ENCODE assay signal across 1 cellular context in genomic region chr3:191348098-191348497, GRCh38.
TF ChIP-seq lines count a peak whose summit lies in the region.

No MANE protein-coding gene starts in this region.

TF ChIP-seq in GM23338, 12 proteins besides CTCF, POLR2A, EP300 and RAD21:
- TF ChIP-seq JUNB (IDR thresholded peaks at IDR 0.05; ENCODE audit: unreplicated experiment): no peak
- TF ChIP-seq NANOG (IDR thresholded peaks at IDR 0.05; ENCODE audit: borderline replicate concordance): no peak
- TF ChIP-seq ZNF331 (CRISPR knock-in tag; IDR thresholded peaks at IDR 0.05; ENCODE audit: low read depth): no peak
- no peak for TF ChIP-seq POLR2AphosphoS5 (IDR thresholded peaks at IDR 0.05; ENCODE audit: low read depth)
- TF ChIP-seq, protein P1, sequence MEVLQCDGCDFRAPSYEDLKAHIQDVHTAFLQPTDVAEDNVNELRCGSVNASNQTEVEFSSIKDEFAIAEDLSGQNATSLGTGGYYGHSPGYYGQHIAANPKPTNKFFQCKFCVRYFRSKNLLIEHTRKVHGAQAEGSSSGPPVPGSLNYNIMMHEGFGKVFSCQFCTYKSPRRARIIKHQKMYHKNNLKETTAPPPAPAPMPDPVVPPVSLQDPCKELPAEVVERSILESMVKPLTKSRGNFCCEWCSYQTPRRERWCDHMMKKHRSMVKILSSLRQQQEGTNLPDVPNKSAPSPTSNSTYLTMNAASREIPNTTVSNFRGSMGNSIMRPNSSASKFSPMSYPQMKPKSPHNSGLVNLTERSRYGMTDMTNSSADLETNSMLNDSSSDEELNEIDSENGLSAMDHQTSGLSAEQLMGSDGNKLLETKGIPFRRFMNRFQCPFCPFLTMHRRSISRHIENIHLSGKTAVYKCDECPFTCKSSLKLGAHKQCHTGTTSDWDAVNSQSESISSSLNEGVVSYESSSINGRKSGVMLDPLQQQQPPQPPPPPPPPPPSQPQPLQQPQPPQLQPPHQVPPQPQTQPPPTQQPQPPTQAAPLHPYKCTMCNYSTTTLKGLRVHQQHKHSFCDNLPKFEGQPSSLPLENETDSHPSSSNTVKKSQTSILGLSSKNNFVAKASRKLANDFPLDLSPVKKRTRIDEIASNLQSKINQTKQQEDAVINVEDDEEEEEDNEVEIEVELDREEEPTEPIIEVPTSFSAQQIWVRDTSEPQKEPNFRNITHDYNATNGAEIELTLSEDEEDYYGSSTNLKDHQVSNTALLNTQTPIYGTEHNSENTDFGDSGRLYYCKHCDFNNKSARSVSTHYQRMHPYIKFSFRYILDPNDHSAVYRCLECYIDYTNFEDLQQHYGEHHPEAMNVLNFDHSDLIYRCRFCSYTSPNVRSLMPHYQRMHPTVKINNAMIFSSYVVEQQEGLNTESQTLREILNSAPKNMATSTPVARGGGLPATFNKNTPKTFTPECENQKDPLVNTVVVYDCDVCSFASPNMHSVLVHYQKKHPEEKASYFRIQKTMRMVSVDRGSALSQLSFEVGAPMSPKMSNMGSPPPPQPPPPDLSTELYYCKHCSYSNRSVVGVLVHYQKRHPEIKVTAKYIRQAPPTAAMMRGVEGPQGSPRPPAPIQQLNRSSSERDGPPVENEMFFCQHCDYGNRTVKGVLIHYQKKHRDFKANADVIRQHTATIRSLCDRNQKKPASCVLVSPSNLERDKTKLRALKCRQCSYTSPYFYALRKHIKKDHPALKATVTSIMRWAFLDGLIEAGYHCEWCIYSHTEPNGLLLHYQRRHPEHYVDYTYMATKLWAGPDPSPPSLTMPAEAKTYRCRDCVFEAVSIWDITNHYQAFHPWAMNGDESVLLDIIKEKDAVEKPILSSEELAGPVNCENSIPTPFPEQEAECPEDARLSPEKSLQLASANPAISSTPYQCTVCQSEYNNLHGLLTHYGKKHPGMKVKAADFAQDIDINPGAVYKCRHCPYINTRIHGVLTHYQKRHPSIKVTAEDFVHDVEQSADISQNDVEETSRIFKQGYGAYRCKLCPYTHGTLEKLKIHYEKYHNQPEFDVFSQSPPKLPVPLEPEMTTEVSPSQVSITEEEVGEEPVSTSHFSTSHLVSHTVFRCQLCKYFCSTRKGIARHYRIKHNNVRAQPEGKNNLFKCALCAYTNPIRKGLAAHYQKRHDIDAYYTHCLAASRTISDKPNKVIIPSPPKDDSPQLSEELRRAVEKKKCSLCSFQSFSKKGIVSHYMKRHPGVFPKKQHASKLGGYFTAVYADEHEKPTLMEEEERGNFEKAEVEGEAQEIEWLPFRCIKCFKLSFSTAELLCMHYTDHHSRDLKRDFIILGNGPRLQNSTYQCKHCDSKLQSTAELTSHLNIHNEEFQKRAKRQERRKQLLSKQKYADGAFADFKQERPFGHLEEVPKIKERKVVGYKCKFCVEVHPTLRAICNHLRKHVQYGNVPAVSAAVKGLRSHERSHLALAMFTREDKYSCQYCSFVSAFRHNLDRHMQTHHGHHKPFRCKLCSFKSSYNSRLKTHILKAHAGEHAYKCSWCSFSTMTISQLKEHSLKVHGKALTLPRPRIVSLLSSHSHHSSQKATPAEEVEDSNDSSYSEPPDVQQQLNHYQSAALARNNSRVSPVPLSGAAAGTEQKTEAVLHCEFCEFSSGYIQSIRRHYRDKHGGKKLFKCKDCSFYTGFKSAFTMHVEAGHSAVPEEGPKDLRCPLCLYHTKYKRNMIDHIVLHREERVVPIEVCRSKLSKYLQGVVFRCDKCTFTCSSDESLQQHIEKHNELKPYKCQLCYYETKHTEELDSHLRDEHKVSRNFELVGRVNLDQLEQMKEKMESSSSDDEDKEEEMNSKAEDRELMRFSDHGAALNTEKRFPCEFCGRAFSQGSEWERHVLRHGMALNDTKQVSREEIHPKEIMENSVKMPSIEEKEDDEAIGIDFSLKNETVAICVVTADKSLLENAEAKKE (CRISPR knock-in tag; IDR thresholded peaks at IDR 0.05): no peak
- TF ChIP-seq EZH2phosphoT487 (IDR thresholded peaks at IDR 0.05; ENCODE audit: unreplicated experiment): no peak
- TF ChIP-seq CREB1 (CRISPR knock-in tag; IDR thresholded peaks at IDR 0.05; ENCODE audit: low read depth): no peak
- TF ChIP-seq REST (IDR thresholded peaks at IDR 0.05; ENCODE audit: unreplicated experiment): no peak
- TF ChIP-seq STAT1 (IDR thresholded peaks at IDR 0.05; ENCODE audit: unreplicated experiment): no peak
- TF ChIP-seq EZH2 (IDR thresholded peaks at IDR 0.05; ENCODE audit: low read depth, unreplicated experiment): no peak
